In the genomic region with DNA sequence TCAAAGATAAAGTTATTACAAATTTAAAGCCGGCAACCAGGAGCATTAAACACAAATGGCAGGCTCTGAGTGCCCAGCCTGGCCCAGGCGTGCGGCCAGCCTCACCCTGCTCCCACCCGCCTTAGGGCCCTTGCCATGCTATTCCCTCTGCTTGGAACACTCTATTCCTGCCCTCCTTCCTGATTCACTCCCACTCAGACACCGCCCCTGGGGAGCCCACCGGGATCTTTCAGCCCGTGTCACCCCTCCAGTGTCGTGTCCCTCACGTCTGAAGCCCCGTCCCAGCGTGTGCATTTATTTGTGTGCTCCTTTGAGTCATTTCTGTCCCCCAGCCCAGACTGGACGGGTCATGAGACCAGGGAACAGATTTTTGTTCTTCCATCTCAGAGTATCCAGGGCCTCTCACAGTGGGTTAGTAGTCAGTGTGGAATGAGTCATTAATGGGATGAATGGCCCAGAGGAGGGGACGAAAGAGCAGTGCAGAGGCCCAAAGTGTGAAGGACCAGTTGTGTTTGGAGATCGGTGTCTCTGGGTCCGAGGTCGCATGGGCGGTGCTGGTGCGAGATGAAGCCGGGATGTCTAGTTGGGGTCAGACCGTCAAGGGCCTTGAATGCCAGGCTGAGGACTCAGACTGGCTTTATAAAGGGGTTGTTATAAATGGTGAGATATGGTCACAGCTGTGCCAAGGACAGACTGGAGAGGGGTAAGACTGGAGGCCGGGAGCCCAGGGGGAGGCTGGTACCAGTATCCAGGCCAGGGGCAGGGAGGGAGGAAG, we compare ENCODE assay signal across 24 cellular contexts. TPM values are rescaled to one million over a fixed set of nuclear protein-coding genes. Genes with fewer than 3 reads are reported as not detected.
A peak's percentile ranks its signal among the peaks of the same experiment; 100 is the strongest.
DNase-seq lines count a peak whose midpoint lies in the region; TF ChIP-seq lines count a peak whose summit lies in the region.
"Had no signal": no experiment of that assay in that cellular context is flagged by ENCODE, and none has a peak within 500 bp of the region (broad histone marks: within the 10 kb centered on the region; RNA-seq: fewer than 3 reads in every experiment).

No MANE protein-coding gene starts in this region.

- no peak overlapping the region for H3K27ac ChIP-seq in colonic mucosa
- H3K27ac ChIP-seq: left ventricle myocardium inferior, SK-N-MC had no signal

- H3K27me3 ChIP-seq in NT2/D1 (ENCODE audit: insufficient read depth, insufficient read length) (no peaks in the 10 kb centered on the region), colonic mucosa (no peaks in the 10 kb centered on the region)

- peaks cover 34% of the 10 kb centered on the region for H3K27me3 Mint-ChIP-seq in progenitor cell of endocrine pancreas

- intact Hi-C loops in colonic mucosa (cut with DNase I) (no loop called here), head of caudate nucleus (cut with DNase I) (no loop called here)

- H3K4me1 Mint-ChIP-seq in progenitor cell of endocrine pancreas (ENCODE audit: low read depth): peaks cover 4% of the 10 kb centered on the region
- H3K4me1 Mint-ChIP-seq: activated B cell treated with CpG ODN at 0.5 μM for 24 hours; activated CD8-positive, alpha-beta memory T cell treated with anti-CD3 and anti-CD28 coated beads, Interleukin-2, amount 10 ng/mL, durations not matched to agents 7 days and 5 days; CD4-positive, CD25-positive, alpha-beta regulatory T cell had no signal

- H3K4me1 ChIP-seq in NT2/D1 (ENCODE audit: insufficient read depth, insufficient read length) (peaks cover 35% of the 10 kb centered on the region), colonic mucosa (no peaks in the 10 kb centered on the region)
- H3K4me1 ChIP-seq: left ventricle myocardium inferior had no signal

- no peak for TF ChIP-seq CTCF in progenitor cell of endocrine pancreas (IDR thresholded peaks at IDR 0.05; ENCODE audit: unreplicated experiment)
- no peak for TF ChIP-seq CTCF in colonic mucosa (IDR thresholded peaks at IDR 0.05)

- no peak overlapping the region for H3K4me3 ChIP-seq in NT2/D1 (ENCODE audit: insufficient read length, low read depth)
- H3K4me3 ChIP-seq in colonic mucosa: no peak overlapping the region
- H3K4me3 ChIP-seq: left ventricle myocardium inferior, SK-N-MC had no signal

- H3K4me3 Mint-ChIP-seq in progenitor cell of endocrine pancreas (ENCODE audit: low read depth): no peak overlapping the region
- H3K4me3 Mint-ChIP-seq: activated B cell treated with CpG ODN at 0.5 μM for 24 hours; activated CD8-positive, alpha-beta memory T cell treated with anti-CD3 and anti-CD28 coated beads, Interleukin-2, amount 10 ng/mL, durations not matched to agents 7 days and 5 days; activated T-cell treated with anti-CD3 and anti-CD28 coated beads, Interleukin-2, amount 50 U/mL, for 72 hours; CD4-positive, CD25-positive, alpha-beta regulatory T cell had no signal

- H3K27ac Mint-ChIP-seq in progenitor cell of endocrine pancreas: peak overlapping the region; percentile 9
- H3K27ac Mint-ChIP-seq: activated B cell treated with CpG ODN at 0.5 μM for 24 hours; activated CD8-positive, alpha-beta memory T cell treated with anti-CD3 and anti-CD28 coated beads, Interleukin-2, amount 10 ng/mL, durations not matched to agents 7 days and 5 days; activated T-cell treated with anti-CD3 and anti-CD28 coated beads, Interleukin-2, amount 50 U/mL, for 72 hours had no signal

- H3K9me3 ChIP-seq in NT2/D1 (ENCODE audit: insufficient read depth, low read length) (no peaks in the 10 kb centered on the region), colonic mucosa (no peaks in the 10 kb centered on the region)
- H3K9me3 ChIP-seq: left ventricle myocardium inferior had no signal

- H3K36me3 ChIP-seq in NT2/D1 (ENCODE audit: insufficient read depth, insufficient read length, low read length): no peaks in the 10 kb centered on the region
- no peaks in the 10 kb centered on the region for H3K36me3 ChIP-seq in colonic mucosa
- H3K36me3 ChIP-seq: left ventricle myocardium inferior had no signal

- H3K9ac ChIP-seq in NT2/D1 (ENCODE audit: insufficient read length, low read depth): peak overlapping the region; percentile 28
- H3K9ac ChIP-seq in colonic mucosa (ENCODE audit: low read depth in 2 of 2, low read length in 2 of 2): no peak overlapping the region

- DNase-seq in ELR (ENCODE audit: low read depth) (peak; percentile 29), NT2/D1 (ENCODE audit: low read depth, low spot score) (no peak), foreskin melanocyte (peak; percentile 25), progenitor cell of endocrine pancreas (ENCODE audit: low spot score, unreplicated experiment) (no peak), colonic mucosa (no peak), DMS 273 treated with DMSO at 0.1 percent for 48 hours (lab: John Stamatoyannopoulos, UW) (no peak), head of caudate nucleus (no peak), NCI-H1105 (lab: John Stamatoyannopoulos, UW) (no peak)
- DNase-seq: activated B cell treated with CpG ODN at 0.5 μM for 24 hours; activated CD8-positive, alpha-beta memory T cell treated with anti-CD3 and anti-CD28 coated beads, Interleukin-2, amount 10 ng/mL, durations not matched to agents 7 days and 5 days; activated T-cell treated with anti-CD3 and anti-CD28 coated beads, Interleukin-2, amount 50 U/mL, for 72 hours; caudate nucleus; CD4-positive, CD25-positive, alpha-beta regulatory T cell; glutamatergic neuron; HCEC 1CT; left ventricle myocardium inferior; NCI-H1694 treated with DMSO at 0.1 percent for 48 hours; NCI-H510A; occipital lobe; retina; small intestine; stimulated activated CD4-positive, alpha-beta T cell treated with anti-CD3 and anti-CD28 coated beads, Interleukin-1b, Interleukin-23, amount 100 ng/mL, for 48 hours; stimulated activated naive CD8-positive, alpha-beta T cell treated with anti-CD3 and anti-CD28 coated beads, Interleukin-15, Interleukin-2, amounts not matched to agents 100 U/mL and 50 U/mL, for 24 hours had no signal

- H3K36me3 Mint-ChIP-seq in progenitor cell of endocrine pancreas (ENCODE audit: insufficient read depth): no peaks in the 10 kb centered on the region
- H3K36me3 Mint-ChIP-seq: activated CD8-positive, alpha-beta memory T cell treated with anti-CD3 and anti-CD28 coated beads, Interleukin-2, amount 10 ng/mL, durations not matched to agents 7 days and 5 days; CD4-positive, CD25-positive, alpha-beta regulatory T cell had no signal

- no peaks in the 10 kb centered on the region for H3K9me3 Mint-ChIP-seq in progenitor cell of endocrine pancreas (ENCODE audit: low read depth)
- H3K9me3 Mint-ChIP-seq: activated B cell treated with CpG ODN at 0.5 μM for 24 hours; activated T-cell treated with anti-CD3 and anti-CD28 coated beads, Interleukin-2, amount 50 U/mL, for 72 hours; CD4-positive, CD25-positive, alpha-beta regulatory T cell had no signal

RNA-seq across cellular contexts. Expression of gene SLC6A6, which starts 58.9 kb away (rescaled TPM):
- total RNA-seq in progenitor cell of endocrine pancreas (23.8 and 28.1 TPM in 2 replicates), colonic mucosa (10 to 100 TPM in 1 of 2 donors, 1 to 10 TPM in 1; 7.2 to 13.0 TPM)

Comparison
In these comparisons a context has a peak if more than half of its experiments do, and no peak if none do; other contexts are left out.
1. DNase-seq: peak in ELR (single experiment) and foreskin melanocyte (single experiment); none in NT2/D1 (single experiment), progenitor cell of endocrine pancreas (single experiment), colonic mucosa (single experiment), DMS 273 treated with DMSO at 0.1 percent for 48 hours (single experiment), head of caudate nucleus (0 of 42) and NCI-H1105 (single experiment).